In the genomic region with DNA sequence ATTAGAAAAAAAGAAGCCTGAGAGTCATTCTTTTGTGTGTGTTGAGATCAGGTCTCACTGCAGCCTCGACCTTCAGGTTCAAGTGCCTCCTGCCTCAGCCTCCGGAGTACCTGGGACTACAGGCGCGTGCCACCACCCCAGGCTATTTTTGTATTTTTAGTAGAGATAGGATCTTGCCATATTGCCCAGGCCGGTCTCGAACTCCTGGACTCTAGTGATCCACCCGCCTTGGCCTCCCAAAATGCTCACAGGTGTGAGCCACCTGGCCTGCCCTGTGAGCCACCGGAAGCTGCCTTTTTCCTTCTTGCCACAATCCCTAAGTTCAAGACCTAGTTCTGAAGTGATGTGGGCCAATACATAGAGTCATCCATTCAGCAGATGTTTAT, we compare ENCODE assay signal across 1 cellular context.
TF ChIP-seq lines count a peak whose summit lies in the region.

No MANE protein-coding gene starts in this region.

TF ChIP-seq in WTC11, 78 proteins besides CTCF, POLR2A, EP300 and RAD21 (continued from another document):
- TF ChIP-seq, protein P1, sequence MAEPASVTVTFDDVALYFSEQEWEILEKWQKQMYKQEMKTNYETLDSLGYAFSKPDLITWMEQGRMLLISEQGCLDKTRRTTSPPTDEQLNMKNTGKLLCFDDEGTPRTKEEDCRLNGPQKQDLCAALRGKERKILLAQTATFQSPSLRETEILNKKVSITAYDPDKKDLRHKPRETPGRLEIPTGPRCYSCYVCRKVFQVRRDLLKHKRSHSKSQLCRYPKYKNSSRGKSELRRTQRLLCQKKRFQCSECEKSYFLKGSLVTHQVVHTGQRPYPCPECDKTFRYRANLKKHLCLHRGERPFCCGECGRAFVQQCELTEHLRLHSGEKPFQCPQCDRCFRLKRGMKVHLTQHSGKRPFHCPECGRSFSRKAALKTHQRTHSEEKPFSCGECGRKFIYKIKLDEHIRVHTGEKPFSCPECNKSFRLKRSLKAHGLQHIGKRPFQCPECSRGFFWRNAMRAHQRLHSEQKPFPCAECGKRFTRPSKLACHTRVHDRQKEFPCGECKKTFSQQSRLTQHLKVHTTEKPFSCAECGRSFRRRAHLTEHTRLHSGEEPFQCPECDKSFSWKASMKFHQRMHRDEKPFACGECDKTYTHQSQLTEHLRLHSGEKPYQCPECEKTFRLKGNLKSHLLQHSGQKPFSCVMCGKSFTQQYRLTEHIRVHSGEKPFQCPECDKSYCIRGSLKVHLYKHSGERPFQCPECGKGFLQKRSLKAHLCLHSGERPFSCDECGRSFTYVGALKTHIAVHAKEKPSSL (CRISPR knock-in tag; conservative IDR thresholded peaks at IDR 0.05), result no peak
- TF ChIP-seq E2F4 (CRISPR knock-in tag; IDR thresholded peaks at IDR 0.05; ENCODE audit: borderline replicate concordance, low read depth) (no peak), JUN (CRISPR knock-in tag; IDR thresholded peaks at IDR 0.05) (no peak), ZNF423 (CRISPR knock-in tag; IDR thresholded peaks at IDR 0.05) (no peak), ZNF232 (CRISPR knock-in tag; IDR thresholded peaks at IDR 0.05) (no peak), ELF4 (CRISPR knock-in tag; IDR thresholded peaks at IDR 0.05; ENCODE audit: low read depth) (no peak), ZNF281 (CRISPR knock-in tag; IDR thresholded peaks at IDR 0.05) (no peak), HMGA2 (CRISPR knock-in tag; IDR thresholded peaks at IDR 0.05) (no peak)
- TF ChIP-seq, protein P2, sequence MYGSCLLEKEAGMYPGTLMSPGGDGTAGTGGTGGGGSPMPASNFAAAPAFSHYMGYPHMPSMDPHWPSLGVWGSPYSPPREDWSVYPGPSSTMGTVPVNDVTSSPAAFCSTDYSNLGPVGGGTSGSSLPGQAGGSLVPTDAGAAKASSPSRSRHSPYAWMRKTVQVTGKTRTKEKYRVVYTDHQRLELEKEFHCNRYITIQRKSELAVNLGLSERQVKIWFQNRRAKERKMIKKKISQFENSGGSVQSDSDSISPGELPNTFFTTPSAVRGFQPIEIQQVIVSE (CRISPR knock-in tag; IDR thresholded peaks at IDR 0.05; ENCODE audit: borderline replicate concordance), result no peak
- TF ChIP-seq, protein P3, sequence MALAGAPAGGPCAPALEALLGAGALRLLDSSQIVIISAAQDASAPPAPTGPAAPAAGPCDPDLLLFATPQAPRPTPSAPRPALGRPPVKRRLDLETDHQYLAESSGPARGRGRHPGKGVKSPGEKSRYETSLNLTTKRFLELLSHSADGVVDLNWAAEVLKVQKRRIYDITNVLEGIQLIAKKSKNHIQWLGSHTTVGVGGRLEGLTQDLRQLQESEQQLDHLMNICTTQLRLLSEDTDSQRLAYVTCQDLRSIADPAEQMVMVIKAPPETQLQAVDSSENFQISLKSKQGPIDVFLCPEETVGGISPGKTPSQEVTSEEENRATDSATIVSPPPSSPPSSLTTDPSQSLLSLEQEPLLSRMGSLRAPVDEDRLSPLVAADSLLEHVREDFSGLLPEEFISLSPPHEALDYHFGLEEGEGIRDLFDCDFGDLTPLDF (CRISPR knock-in tag; IDR thresholded peaks at IDR 0.05), result no peak
